Comparison of ENCODE assay signal across 9 cellular contexts in genomic region chr13:36344173-36344572, GRCh38. TPM values are rescaled to one million over a fixed set of nuclear protein-coding genes. Genes with fewer than 3 reads are reported as not detected.
DNase-seq lines count a peak whose midpoint lies in the region; ATAC-seq, FAIRE-seq and TF ChIP-seq lines count a peak whose summit lies in the region.
"Had no signal": no experiment of that assay in that cellular context is flagged by ENCODE, and none has a peak within 500 bp of the region (broad histone marks: within the 10 kb centered on the region; RNA-seq: fewer than 3 reads in every experiment).

No MANE protein-coding gene starts in this region.

- ATAC-seq in HG02798 (IDR thresholded peaks at IDR 0.05; ENCODE audit: poor library complexity, unreplicated experiment) (no peak), HG03354 (IDR thresholded peaks at IDR 0.05; ENCODE audit: poor library complexity, severe bottlenecking, unreplicated experiment) (no peak)

- FAIRE-seq in RCC 7860 (lab: Jason Lieb, UNC) = no peak

- TF ChIP-seq POLR2A in erythroblast (IDR thresholded peaks at IDR 0.05; ENCODE audit: low read length) = no peak

- DNase-seq in GF-D8 (lab: John Stamatoyannopoulos, UW) (peak; percentile 67), RCC 7860 (ENCODE audit: low spot score) (peak; percentile 25), erythroblast (lab: John Stamatoyannopoulos, UW) (peak; percentile 43 to 66), renal cortical epithelial cell (ENCODE audit: low read depth) (peak; percentile 62), DMS53 treated with DMSO at 0.1 percent for 48 hours (lab: John Stamatoyannopoulos, UW; ENCODE audit: unreplicated experiment) (no peak), NCI-H1436 treated with DMSO at 0.1 percent for 48 hours (lab: John Stamatoyannopoulos, UW) (no peak)
- DNase-seq: stimulated activated CD4-positive, alpha-beta T cell treated with anti-CD3 and anti-CD28 coated beads, Interleukin-12 subunit alpha, Interleukin-12 subunit beta, amount 100 ng/mL, for 4 hours had no signal

RNA-seq across cellular contexts. Expression of gene SPART, which starts 2.0 kb away (rescaled TPM):
- 65.1 and 152 TPM in 2 replicates for total RNA-seq in renal cortical epithelial cell

RNA-seq across cellular contexts. Expression of gene CCDC169, which starts 46.6 kb away (rescaled TPM):
- 2.8 and 3.3 TPM in 2 replicates for total RNA-seq in renal cortical epithelial cell

Comparison
In these comparisons a context has a peak if more than half of its experiments do, and no peak if none do; other contexts are left out.
1. DNase-seq: peak in GF-D8 (single experiment), RCC 7860 (single experiment), erythroblast (2 of 2) and renal cortical epithelial cell (single experiment); none in DMS53 treated with DMSO at 0.1 percent for 48 hours (single experiment) and NCI-H1436 treated with DMSO at 0.1 percent for 48 hours (single experiment).